29 cellular contexts compared by ENCODE assay signal in the genomic region with DNA sequence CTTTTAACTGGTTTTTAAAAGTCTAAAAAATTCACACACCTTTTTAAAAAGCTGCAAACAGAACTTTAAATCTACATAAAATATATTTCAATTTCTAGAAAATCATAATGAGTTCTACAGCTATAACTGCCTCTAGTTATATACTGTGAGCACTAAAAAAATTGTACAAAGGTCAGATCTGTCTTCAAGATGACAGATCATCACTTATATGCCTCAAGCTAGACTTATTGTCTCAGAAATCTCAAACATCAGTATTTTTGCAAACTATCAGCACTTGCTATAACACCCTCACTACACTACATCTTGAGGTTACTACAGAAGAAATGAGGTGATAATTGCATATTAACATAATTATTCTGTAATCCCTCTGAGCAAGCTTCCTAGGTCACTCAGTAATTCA.
"Had no signal": no experiment of that assay in that cellular context is flagged by ENCODE, and none has a peak within 500 bp of the region (broad histone marks: within the 10 kb centered on the region; RNA-seq: fewer than 3 reads in every experiment).

No MANE protein-coding gene starts in this region.

- H3K4me3 Mint-ChIP-seq: effector memory CD8-positive, alpha-beta T cell; endodermal cell; immature natural killer cell; mesothelial cell of epicardium; naive B cell had no signal

- H3K27me3 ChIP-seq: dorsolateral prefrontal cortex, esophagus squamous epithelium, gastrocnemius medialis, heart right ventricle, left lung had no signal

- H3K4me3 ChIP-seq: coronary artery, dorsolateral prefrontal cortex, esophagus squamous epithelium, gastrocnemius medialis, heart right ventricle, left lung, lower lobe of right lung, mucosa of descending colon had no signal

- ATAC-seq: effector memory CD8-positive, alpha-beta T cell; esophagus mucosa; gastrocnemius medialis; heart right ventricle; left lung; left ventricle myocardium superior; lower lobe of right lung; mucosa of descending colon had no signal

- H3K27ac Mint-ChIP-seq: endodermal cell, immature natural killer cell, mesothelial cell of epicardium, naive B cell had no signal

- H3K27ac ChIP-seq: coronary artery, epithelial cell of prostate, esophagus squamous epithelium, gastrocnemius medialis, heart right ventricle, left lung, lower lobe of right lung had no signal

- H3K27me3 Mint-ChIP-seq: effector memory CD8-positive, alpha-beta T cell; naive B cell had no signal

- H3K4me1 ChIP-seq: esophagus squamous epithelium, left lung had no signal

- H3K9me3 ChIP-seq: esophagus squamous epithelium, gastrocnemius medialis, heart right ventricle, left lung, lower lobe of right lung, mucosa of descending colon had no signal

- DNase-seq: dermis blood vessel endothelial cell; dorsolateral prefrontal cortex; effector CD4-positive, alpha-beta T cell; effector memory CD8-positive, alpha-beta T cell; endodermal cell; erythroblast; esophagus squamous epithelium; foreskin fibroblast; foreskin melanocyte; gastrocnemius medialis; glutamatergic neuron; head of caudate nucleus; heart right ventricle; hippocampal formation; immature natural killer cell; islet precursor cell; kidney; kidney glomerular epithelial cell; left lung; left ventricle myocardium superior; lower lobe of right lung; mesenchymal stem cell; mucosa of descending colon; naive B cell had no signal

- FAIRE-seq: endometrium, kidney had no signal

- H3K4me1 Mint-ChIP-seq: mesothelial cell of epicardium had no signal
